7 cellular contexts compared by ENCODE assay signal in genomic region chr9:80175286-80175906, GRCh38.
DNase-seq lines count a peak whose midpoint lies in the region; ATAC-seq and TF ChIP-seq lines count a peak whose summit lies in the region.

No MANE protein-coding gene starts in this region.

- no peak overlapping the region for H3K27ac Mint-ChIP-seq in brain

- H3K4me1 Mint-ChIP-seq in brain, result peaks cover 9% of the 10 kb centered on the region

- no peak for TF ChIP-seq POLR2A in right lobe of liver (IDR thresholded peaks at IDR 0.05)

- no peaks in the 10 kb centered on the region for H3K36me3 ChIP-seq in right lobe of liver

- no peak overlapping the region for H3K4me3 Mint-ChIP-seq in brain

- ATAC-seq in GM21529 (IDR thresholded peaks at IDR 0.05; ENCODE audit: unreplicated experiment) (peak; percentile 69), right lobe of liver (peak; percentile 55 to 69 (median 65)), HG02623 (IDR thresholded peaks at IDR 0.05; ENCODE audit: unreplicated experiment) (no peak), HG02981 (IDR thresholded peaks at IDR 0.05; ENCODE audit: unreplicated experiment) (no peak)

- no peak overlapping the region for H3K27ac ChIP-seq in right lobe of liver

- no peaks in the 10 kb centered on the region for H3K27me3 ChIP-seq in right lobe of liver

- intact Hi-C loops in right lobe of liver (cut with DNase I), result no loop called here

- whole genome bisulfite sequencing in right lobe of liver (ENCODE audit: insufficient coverage, low coverage, low lambda C conversion rate, missing lambda C conversion rate), result 0% methylated on average over 1 of the region's 1 CpG

- peaks cover 10% of the 10 kb centered on the region for H3K36me3 Mint-ChIP-seq in brain

- peaks cover 24 to 33% (median 27%) of the 10 kb centered on the region in 5 experiments for H3K9me3 Mint-ChIP-seq in brain

- no peaks in the 10 kb centered on the region for H3K4me1 ChIP-seq in right lobe of liver

- H3K4me3 ChIP-seq in right lobe of liver, result no peak overlapping the region

- H3K27me3 Mint-ChIP-seq in brain, result peaks cover 3% of the 10 kb centered on the region

- TF ChIP-seq CTCF in brain (conservative IDR thresholded peaks at IDR 0.05), result peak; percentile 76 to 89
- peak; percentile 57 to 85 (median 82) for TF ChIP-seq CTCF in right lobe of liver (IDR thresholded peaks at IDR 0.05)

- DNase-seq in DMS114 treated with DMSO at 0.1 percent for 48 hours (lab: John Stamatoyannopoulos, UW; ENCODE audit: unreplicated experiment) (peak; percentile 13), NCI-H2196 (lab: John Stamatoyannopoulos, UW; ENCODE audit: unreplicated experiment) (peak; percentile 43), right lobe of liver (no peak)

- no peaks in the 10 kb centered on the region for H3K9me3 ChIP-seq in right lobe of liver

Comparison
In these comparisons a context has a peak if more than half of its experiments do, and no peak if none do; other contexts are left out.
1. DNase-seq: peak in DMS114 treated with DMSO at 0.1 percent for 48 hours (single experiment) and NCI-H2196 (single experiment); none in right lobe of liver (0 of 3).
2. ATAC-seq: peak in GM21529 (single experiment) and right lobe of liver (4 of 4); none in HG02623 (single experiment) and HG02981 (single experiment).